ENCODE assay signal across 23 cellular contexts in the genomic region with DNA sequence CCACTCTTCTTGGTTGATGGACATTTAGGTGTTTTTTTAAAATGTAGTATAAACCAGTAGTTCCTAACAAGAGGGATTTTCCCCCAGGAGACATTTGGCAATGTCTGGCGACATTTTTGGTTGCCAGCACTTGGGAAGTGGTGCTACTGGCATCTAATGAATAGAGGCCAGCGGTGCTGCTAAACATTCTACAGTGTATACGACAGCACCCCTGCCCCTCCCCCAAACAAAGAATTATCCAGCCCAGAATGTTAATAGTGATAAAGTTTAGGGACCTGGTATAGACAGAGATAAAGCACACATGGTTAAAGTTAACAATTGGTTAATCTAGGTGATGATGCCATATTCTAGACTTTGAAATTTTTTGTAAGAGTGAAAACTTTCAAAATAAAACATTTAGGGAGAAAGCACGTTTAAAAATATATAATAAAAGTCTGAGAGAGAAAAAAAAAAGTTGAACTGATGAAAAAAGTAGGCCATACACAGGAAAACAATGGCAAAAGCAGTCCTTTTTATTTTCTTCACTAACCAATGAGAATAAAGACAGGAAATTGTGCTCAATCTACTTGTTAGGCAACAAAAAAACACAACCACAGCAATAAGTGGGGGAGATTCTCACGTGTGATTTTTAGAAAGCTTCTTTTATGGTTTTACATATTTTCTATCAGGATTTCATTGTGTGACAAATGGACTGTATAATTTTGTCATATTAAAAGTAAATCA. TPM values are rescaled to one million over a fixed set of nuclear protein-coding genes. Genes with fewer than 3 reads are reported as not detected.
DNase-seq lines count a peak whose midpoint lies in the region; ATAC-seq, FAIRE-seq and TF ChIP-seq lines count a peak whose summit lies in the region.
"Had no signal": no experiment of that assay in that cellular context is flagged by ENCODE, and none has a peak within 500 bp of the region (broad histone marks: within the 10 kb centered on the region; RNA-seq: fewer than 3 reads in every experiment).

No MANE protein-coding gene starts in this region.

- in situ Hi-C loops in K562 (cut with MboI), result no loop called here

- H3K4me2 ChIP-seq in K562 (ENCODE audit: insufficient read depth, low read length) (no peak overlapping the region), parathyroid adenoma (ENCODE audit: low read length) (no peak overlapping the region)

- H3K9me3 Mint-ChIP-seq in activated T-cell treated with anti-CD3 and anti-CD28 coated beads, Interleukin-2, amount 50 U/mL, for 72 hours, result no peaks in the 10 kb centered on the region
- H3K9me3 Mint-ChIP-seq in IgD-negative memory B cell, result peaks cover 0 to 2% (median 0%) of the 10 kb centered on the region in 3 donors
- H3K9me3 Mint-ChIP-seq: T-helper 2 cell treated with Interferon-gamma antibody and Interleukin-4, amounts not matched to agents 5 μg/mL and 100 μg/mL, for 36 hours had no signal

- POLR2A ChIA-PET in K562 (lab: Yijun Ruan, JAX), result interaction anchor here (1.0 to 2.0 kb wide), 2 partner anchors 10 to 11 kb away, joined by 4 to 6 read pairs; no protein-coding TSS in a partner anchor

- no peak for TF ChIP-seq RAD21 in K562 (CRISPR knock-in tag; conservative IDR thresholded peaks at IDR 0.05 in 1 of 2, IDR thresholded peaks at IDR 0.05 in 1 of 2)

- H4K20me1 ChIP-seq in K562 (replicated peaks; ENCODE audit: control insufficient read depth, insufficient read depth, low read length), result no peaks in the 10 kb centered on the region

- no peak for TF ChIP-seq POLR2A in K562 (conservative IDR thresholded peaks at IDR 0.05)

- H3K4me3 Mint-ChIP-seq in activated T-cell treated with anti-CD3 and anti-CD28 coated beads, Interleukin-2, amount 50 U/mL, for 72 hours, result no peak overlapping the region
- H3K4me3 Mint-ChIP-seq in IgD-negative memory B cell, result peak overlapping the region in 1 of 4 donors; percentile 79
- H3K4me3 Mint-ChIP-seq: T-helper 2 cell treated with Interferon-gamma antibody and Interleukin-4, amounts not matched to agents 5 μg/mL and 100 μg/mL, for 36 hours had no signal

- H3K27ac ChIP-seq in K562 (ENCODE audit: extremely low read depth, low read depth, low read length) (no peak overlapping the region), parathyroid adenoma (peak overlapping the region; percentile 6)
- H3K27ac ChIP-seq: epithelial cell of prostate, gastrocnemius medialis had no signal

- H3K79me2 ChIP-seq in K562 (ENCODE audit: control insufficient read depth, insufficient read depth, low read length), result no peaks in the 10 kb centered on the region
- H3K79me2 ChIP-seq in parathyroid adenoma, result no peaks in the 10 kb centered on the region

- no peak for TF ChIP-seq CTCF in K562 (IDR thresholded peaks at IDR 0.05 in 2 of 3, conservative IDR thresholded peaks at IDR 0.05 in 1 of 3; ENCODE audit: insufficient read depth in 2 of 3, low read depth in 1 of 3, low read length in 3 of 3)
- no peak for TF ChIP-seq CTCF in parathyroid adenoma (IDR thresholded peaks at IDR 0.05)
- TF ChIP-seq CTCF in omental fat pad (IDR thresholded peaks at IDR 0.05), result no peak

- H3K36me3 ChIP-seq in K562 (ENCODE audit: control insufficient read depth, insufficient read depth, low read length), result no peaks in the 10 kb centered on the region
- no peaks in the 10 kb centered on the region for H3K36me3 ChIP-seq in parathyroid adenoma (ENCODE audit: control insufficient read depth, insufficient read depth, low read length)
- H3K36me3 ChIP-seq: gastrocnemius medialis, left lung had no signal

- H3K4me3 ChIP-seq in K562 (no peak overlapping the region), parathyroid adenoma (ENCODE audit: low read depth, low read length) (no peak overlapping the region)
- H3K4me3 ChIP-seq: gastrocnemius medialis, GM12878, left lung, skin epidermis had no signal

- peak; percentile 15 to 19 for ATAC-seq in activated T-cell treated with anti-CD3 and anti-CD28 coated beads, Interleukin-2, amount 50 U/mL, for 72 hours (replicated peaks in 1 of 2)
- ATAC-seq in K562 (peak; percentile 61), omental fat pad (ENCODE audit: low FRiP score) (no peak), GM21515 (IDR thresholded peaks at IDR 0.05; ENCODE audit: unreplicated experiment) (no peak)
- ATAC-seq: activated CD4-positive, CD25-positive, alpha-beta regulatory T cell treated with anti-CD3 and anti-CD28 coated beads, Interleukin-2, amount 50 U/mL, for 24 hours; GM12878; left lung had no signal

- H3K4me1 ChIP-seq in K562 (replicated peaks in 1 of 2; ENCODE audit: control insufficient read depth in 2 of 2, insufficient read depth in 2 of 2, low read length in 2 of 2) (peaks cover 0 to 2% of the 10 kb centered on the region in 2 experiments; a peak in 1 of 5 replicates), parathyroid adenoma (no peaks in the 10 kb centered on the region)
- H3K4me1 ChIP-seq: gastrocnemius medialis, left lung had no signal

- H3K27ac Mint-ChIP-seq in activated T-cell treated with anti-CD3 and anti-CD28 coated beads, Interleukin-2, amount 50 U/mL, for 72 hours, result no peak overlapping the region
- H3K27ac Mint-ChIP-seq in IgD-negative memory B cell, result peak overlapping the region; percentile 39 to 92 (median 75)
- H3K27ac Mint-ChIP-seq: T-helper 2 cell treated with Interferon-gamma antibody and Interleukin-4, amounts not matched to agents 5 μg/mL and 100 μg/mL, for 36 hours had no signal

- intact Hi-C loops in K562 (cut with micrococcal nuclease), result no loop called here

- H3K9me1 ChIP-seq in K562 (ENCODE audit: control insufficient read depth, insufficient read depth, low read length), result no peaks in the 10 kb centered on the region

- peaks cover 15% of the 10 kb centered on the region for H3K4me1 Mint-ChIP-seq in activated T-cell treated with anti-CD3 and anti-CD28 coated beads, Interleukin-2, amount 50 U/mL, for 72 hours (ENCODE audit: low read depth)
- H3K4me1 Mint-ChIP-seq in IgD-negative memory B cell, result peaks cover 0 to 9% (median 3%) of the 10 kb centered on the region in 3 donors

- CTCF ChIA-PET in K562 (lab: Yijun Ruan, JAX; ENCODE audit: low intra/inter-chr PET ratio), result no interaction called here

- H3K27me3 Mint-ChIP-seq in activated T-cell treated with anti-CD3 and anti-CD28 coated beads, Interleukin-2, amount 50 U/mL, for 72 hours (ENCODE audit: low read depth), result no peaks in the 10 kb centered on the region
- H3K27me3 Mint-ChIP-seq in IgD-negative memory B cell, result no peaks in the 10 kb centered on the region

- H3K27me3 ChIP-seq in K562 (ENCODE audit: control insufficient read depth in 2 of 2, insufficient read depth in 2 of 2, low read length in 2 of 2), result no peaks in the 10 kb centered on the region
- H3K27me3 ChIP-seq in parathyroid adenoma (ENCODE audit: control insufficient read depth, insufficient read depth, low read length), result no peaks in the 10 kb centered on the region
- H3K27me3 ChIP-seq: gastrocnemius medialis, left lung had no signal

- FAIRE-seq in K562 (lab: Jason Lieb, UNC), result peak; percentile 69
- FAIRE-seq: D721Med, GM12878 had no signal

- H3K9ac ChIP-seq in K562 (ENCODE audit: insufficient read depth in 1 of 2, low read depth in 2 of 2, low read length in 2 of 2) (no peak overlapping the region), parathyroid adenoma (no peak overlapping the region)

- BruUV-seq in K562 (replicated peaks; lab: Mats Ljungman, UMichigan), result no TSS peak

- peak overlapping the region; percentile 66 for H2AFZ ChIP-seq in K562 (ENCODE audit: low read depth, low read length)
- peak overlapping the region; percentile 48 for H2AFZ ChIP-seq in parathyroid adenoma

- no peak for TF ChIP-seq EP300 in K562 (IDR thresholded peaks at IDR 0.05; ENCODE audit: low read length)

- no peak for DNase-seq in activated T-cell treated with anti-CD3 and anti-CD28 coated beads, Interleukin-2, amount 50 U/mL, for 72 hours
- DNase-seq in activated T-cell treated with anti-CD3 and anti-CD28 coated beads, Interleukin-2, amount 50 U/mL, for 1 hour, result no peak
- peak in 1 of 4 experiments; percentile 48 for DNase-seq in K562 (ENCODE audit: extremely low read depth in 1 of 4, low spot score in 3 of 4)
- DNase-seq in T-helper 9 cell, result no peak
- no peak for DNase-seq in omental fat pad (ENCODE audit: low spot score)
- DNase-seq: activated CD8-positive, alpha-beta memory T cell treated with anti-CD3 and anti-CD28 coated beads, Interleukin-2, amount 50 U/mL, for 4 hours; activated naive CD4-positive, alpha-beta T cell; cortex of kidney; gastrocnemius medialis; GDM1; left lung; MM.1S; NK-92 treated with Interleukin-12 subunit alpha and Interleukin-12 subunit beta, amount 100 ng/mL, for 24 hours; posterior cingulate gyrus had no signal

- 40% methylated on average over 5 of the region's 5 CpGs for WGBS in K562 (ENCODE audit: insufficient coverage, low coverage, missing lambda C conversion rate)

- H3K36me3 Mint-ChIP-seq in activated T-cell treated with anti-CD3 and anti-CD28 coated beads, Interleukin-2, amount 50 U/mL, for 72 hours (ENCODE audit: insufficient read depth in 2 of 2), result no peaks in the 10 kb centered on the region
- H3K36me3 Mint-ChIP-seq in IgD-negative memory B cell, result no peaks in the 10 kb centered on the region

- peaks cover 4% of the 10 kb centered on the region for H3K9me3 ChIP-seq in K562 (replicated peaks; ENCODE audit: control insufficient read depth, insufficient read depth, low read depth, low read length)
- no peaks in the 10 kb centered on the region for H3K9me3 ChIP-seq in parathyroid adenoma (ENCODE audit: control insufficient read depth, low read length)
- H3K9me3 ChIP-seq: gastrocnemius medialis had no signal

RNA-seq across cellular contexts. Expression of gene FBXO48, which starts 14.8 kb away (rescaled TPM):
- 1 to 10 TPM; 3.2 to 3.7 TPM for total RNA-seq in activated T-cell treated with anti-CD3 and anti-CD28 coated beads, Interleukin-2, amount 50 U/mL, for 72 hours
- polyA plus RNA-seq in IgD-negative memory B cell, result 0.44 TPM
- total RNA-seq in K562 (2011; cell fraction: chromatin; rRNA removed; ENCODE audit: low replicate concordance), result 0.79 and 1.4 TPM in 2 replicates
- total RNA-seq in K562 (2011; cell fraction: nucleolus; rRNA removed), result 0.79 and 0.83 TPM in 2 replicates
- 1.5 and 3.9 TPM in 2 replicates for total RNA-seq in K562 (2011; cell fraction: nucleoplasm; rRNA removed)
- total RNA-seq in K562 (2014; rRNA removed), result 0.24 and 0.36 TPM in 2 replicates
- 0.73 and 0.93 TPM in 2 replicates for total RNA-seq in K562 (2014; rRNA removed; fragmentation: Illumina TruSeq; extraction: Trizol)
- 0.58 and 0.64 TPM in 2 replicates for total RNA-seq in K562 (2015; rRNA removed; fragmentation: Illumina TruSeq; extraction: Trizol)
- total RNA-seq in K562 (2021), result 0.64 and 0.65 TPM in 2 replicates
- polyA plus RNA-seq in K562 (2011; rRNA removed), result 1.2 and 1.8 TPM in 2 replicates
- polyA plus RNA-seq in K562 (2011; cell fraction: cytosol; rRNA removed), result 0.51 and 0.77 TPM in 2 replicates
- polyA plus RNA-seq in K562 (2011; cell fraction: nucleus; rRNA removed), result 0.65 and 0.95 TPM in 2 replicates
- polyA plus RNA-seq in K562 (2012), result 0.39 and 1.1 TPM in 2 replicates
- polyA plus RNA-seq in K562 (2014; fragmentation: Illumina TruSeq; extraction: Trizol), result 0.90 and 0.97 TPM in 2 replicates
- polyA plus RNA-seq in K562 (2014; fragmentation: Nextera tagmentation; extraction: Ambion mirVana), result under 1 TPM; 0.74 to 0.79 TPM
- polyA plus RNA-seq in K562 (2014; rRNA removed), result 0.69 and 0.84 TPM in 2 replicates
- 1.0 and 1.4 TPM in 2 replicates for polyA minus RNA-seq in K562 (2011; rRNA and poly(A)+ RNA removed)
- 0.48 TPM in 1 of 2 replicates, not detected in the other for polyA minus RNA-seq in K562 (2011; cell fraction: cytosol; rRNA and poly(A)+ RNA removed)
- 0.78 and 0.81 TPM in 2 replicates for polyA minus RNA-seq in K562 (2011; cell fraction: nucleus; rRNA and poly(A)+ RNA removed)
- 1 to 10 TPM in 1 of 4 donors, under 1 TPM in 3; 0.24 to 1.3 (median 0.80) TPM for total RNA-seq in omental fat pad

RNA-seq across cellular contexts. Expression of gene APLF, which starts 15.1 kb away (rescaled TPM):
- total RNA-seq in activated T-cell treated with anti-CD3 and anti-CD28 coated beads, Interleukin-2, amount 50 U/mL, for 72 hours, result 1 to 10 TPM; 5.5 to 5.7 TPM
- polyA plus RNA-seq in IgD-negative memory B cell (2.3 TPM), K562 (2011; rRNA removed) (0.34 and 0.72 TPM in 2 replicates), K562 (2014; fragmentation: Illumina TruSeq; extraction: Trizol) (0.51 and 0.77 TPM in 2 replicates), K562 (2014; fragmentation: Nextera tagmentation; extraction: Ambion mirVana) (under 1 TPM; 0.07 to 0.15 TPM), K562 (2014; rRNA removed) (0.45 TPM in 2 replicates)
- 0.81 and 1.8 TPM in 2 replicates for total RNA-seq in K562 (2011; cell fraction: chromatin; rRNA removed; ENCODE audit: low replicate concordance)
- total RNA-seq in K562 (2011; cell fraction: nucleolus; rRNA removed), result 0.26 and 0.33 TPM in 2 replicates
- 0.46 and 0.81 TPM in 2 replicates for total RNA-seq in K562 (2011; cell fraction: nucleoplasm; rRNA removed)
- total RNA-seq in K562 (2014; rRNA removed) (0.32 and 1.3 TPM in 2 replicates), K562 (2014; rRNA removed; fragmentation: Illumina TruSeq; extraction: Trizol) (0.84 and 1.1 TPM in 2 replicates), K562 (2015; rRNA removed; fragmentation: Illumina TruSeq; extraction: Trizol) (0.90 and 1.1 TPM in 2 replicates), K562 (2021) (0.67 and 0.71 TPM in 2 replicates), omental fat pad (10 to 100 TPM in 2 of 4 donors, 1 to 10 TPM in 2; 6.0 to 12.3 (median 9.4) TPM)
- polyA plus RNA-seq in K562 (2011; cell fraction: cytosol; rRNA removed), result 0.13 and 0.30 TPM in 2 replicates
- polyA plus RNA-seq in K562 (2011; cell fraction: nucleus; rRNA removed), result 0.41 and 0.45 TPM in 2 replicates
- polyA plus RNA-seq in K562 (2012), result 0.77 and 1.8 TPM in 2 replicates
- 1.5 and 2.2 TPM in 2 replicates for polyA minus RNA-seq in K562 (2011; rRNA and poly(A)+ RNA removed)
- polyA minus RNA-seq in K562 (2011; cell fraction: cytosol; rRNA and poly(A)+ RNA removed), result 0.46 and 0.76 TPM in 2 replicates
- 1.2 and 1.3 TPM in 2 replicates for polyA minus RNA-seq in K562 (2011; cell fraction: nucleus; rRNA and poly(A)+ RNA removed)

Comparison
In these comparisons a context has a peak if more than half of its experiments do, and no peak if none do; other contexts are left out.
1. ATAC-seq: peak in activated T-cell treated with anti-CD3 and anti-CD28 coated beads, Interleukin-2, amount 50 U/mL, for 72 hours (2 of 2) and K562 (single experiment); none in omental fat pad (single experiment) and GM21515 (single experiment).